Comparison of ENCODE assay signal across 1 cellular context in the genomic region with DNA sequence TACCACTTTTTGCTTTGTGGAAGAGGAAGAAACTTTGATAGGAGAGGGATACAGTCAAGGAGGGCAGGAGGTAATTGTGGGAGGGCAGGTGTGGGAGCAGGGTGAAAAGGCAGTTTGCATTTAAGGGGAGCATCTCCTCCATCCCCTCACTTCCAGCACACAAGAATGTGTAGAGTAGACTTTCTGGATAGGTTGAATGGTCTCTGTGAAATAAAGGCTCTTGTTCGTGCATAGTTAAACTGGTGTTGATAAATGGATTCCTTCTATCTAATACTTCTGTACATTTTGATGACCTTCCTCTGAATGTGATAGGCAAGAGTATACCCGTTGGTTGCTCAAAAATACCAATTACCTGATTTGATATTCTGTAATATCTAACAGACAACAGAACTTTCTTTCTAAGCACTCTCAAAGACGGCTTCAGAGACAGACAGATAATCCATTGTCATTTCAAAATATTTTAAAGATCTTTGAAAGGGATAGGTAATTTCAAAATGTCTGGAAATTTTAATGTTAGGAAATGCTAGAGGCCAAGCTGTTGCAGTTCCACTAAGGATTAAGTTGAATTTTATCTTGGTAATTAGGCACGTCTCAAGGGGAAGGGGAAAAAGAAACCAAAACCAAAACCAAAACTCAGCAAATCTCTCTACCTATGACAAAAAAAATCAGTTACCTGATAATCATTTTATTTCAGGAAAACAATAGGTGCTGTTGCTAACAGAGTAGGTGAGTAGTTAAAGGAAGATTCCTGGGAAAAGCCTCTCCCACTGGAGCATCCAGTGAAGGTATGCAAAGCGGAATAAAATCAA.
TF ChIP-seq lines count a peak whose summit lies in the region.

No MANE protein-coding gene starts in this region.

TF ChIP-seq in GM23338, 12 proteins besides CTCF, POLR2A, EP300 and RAD21:
- no peak for TF ChIP-seq EZH2phosphoT487 (IDR thresholded peaks at IDR 0.05; ENCODE audit: unreplicated experiment)
- TF ChIP-seq, protein P1, sequence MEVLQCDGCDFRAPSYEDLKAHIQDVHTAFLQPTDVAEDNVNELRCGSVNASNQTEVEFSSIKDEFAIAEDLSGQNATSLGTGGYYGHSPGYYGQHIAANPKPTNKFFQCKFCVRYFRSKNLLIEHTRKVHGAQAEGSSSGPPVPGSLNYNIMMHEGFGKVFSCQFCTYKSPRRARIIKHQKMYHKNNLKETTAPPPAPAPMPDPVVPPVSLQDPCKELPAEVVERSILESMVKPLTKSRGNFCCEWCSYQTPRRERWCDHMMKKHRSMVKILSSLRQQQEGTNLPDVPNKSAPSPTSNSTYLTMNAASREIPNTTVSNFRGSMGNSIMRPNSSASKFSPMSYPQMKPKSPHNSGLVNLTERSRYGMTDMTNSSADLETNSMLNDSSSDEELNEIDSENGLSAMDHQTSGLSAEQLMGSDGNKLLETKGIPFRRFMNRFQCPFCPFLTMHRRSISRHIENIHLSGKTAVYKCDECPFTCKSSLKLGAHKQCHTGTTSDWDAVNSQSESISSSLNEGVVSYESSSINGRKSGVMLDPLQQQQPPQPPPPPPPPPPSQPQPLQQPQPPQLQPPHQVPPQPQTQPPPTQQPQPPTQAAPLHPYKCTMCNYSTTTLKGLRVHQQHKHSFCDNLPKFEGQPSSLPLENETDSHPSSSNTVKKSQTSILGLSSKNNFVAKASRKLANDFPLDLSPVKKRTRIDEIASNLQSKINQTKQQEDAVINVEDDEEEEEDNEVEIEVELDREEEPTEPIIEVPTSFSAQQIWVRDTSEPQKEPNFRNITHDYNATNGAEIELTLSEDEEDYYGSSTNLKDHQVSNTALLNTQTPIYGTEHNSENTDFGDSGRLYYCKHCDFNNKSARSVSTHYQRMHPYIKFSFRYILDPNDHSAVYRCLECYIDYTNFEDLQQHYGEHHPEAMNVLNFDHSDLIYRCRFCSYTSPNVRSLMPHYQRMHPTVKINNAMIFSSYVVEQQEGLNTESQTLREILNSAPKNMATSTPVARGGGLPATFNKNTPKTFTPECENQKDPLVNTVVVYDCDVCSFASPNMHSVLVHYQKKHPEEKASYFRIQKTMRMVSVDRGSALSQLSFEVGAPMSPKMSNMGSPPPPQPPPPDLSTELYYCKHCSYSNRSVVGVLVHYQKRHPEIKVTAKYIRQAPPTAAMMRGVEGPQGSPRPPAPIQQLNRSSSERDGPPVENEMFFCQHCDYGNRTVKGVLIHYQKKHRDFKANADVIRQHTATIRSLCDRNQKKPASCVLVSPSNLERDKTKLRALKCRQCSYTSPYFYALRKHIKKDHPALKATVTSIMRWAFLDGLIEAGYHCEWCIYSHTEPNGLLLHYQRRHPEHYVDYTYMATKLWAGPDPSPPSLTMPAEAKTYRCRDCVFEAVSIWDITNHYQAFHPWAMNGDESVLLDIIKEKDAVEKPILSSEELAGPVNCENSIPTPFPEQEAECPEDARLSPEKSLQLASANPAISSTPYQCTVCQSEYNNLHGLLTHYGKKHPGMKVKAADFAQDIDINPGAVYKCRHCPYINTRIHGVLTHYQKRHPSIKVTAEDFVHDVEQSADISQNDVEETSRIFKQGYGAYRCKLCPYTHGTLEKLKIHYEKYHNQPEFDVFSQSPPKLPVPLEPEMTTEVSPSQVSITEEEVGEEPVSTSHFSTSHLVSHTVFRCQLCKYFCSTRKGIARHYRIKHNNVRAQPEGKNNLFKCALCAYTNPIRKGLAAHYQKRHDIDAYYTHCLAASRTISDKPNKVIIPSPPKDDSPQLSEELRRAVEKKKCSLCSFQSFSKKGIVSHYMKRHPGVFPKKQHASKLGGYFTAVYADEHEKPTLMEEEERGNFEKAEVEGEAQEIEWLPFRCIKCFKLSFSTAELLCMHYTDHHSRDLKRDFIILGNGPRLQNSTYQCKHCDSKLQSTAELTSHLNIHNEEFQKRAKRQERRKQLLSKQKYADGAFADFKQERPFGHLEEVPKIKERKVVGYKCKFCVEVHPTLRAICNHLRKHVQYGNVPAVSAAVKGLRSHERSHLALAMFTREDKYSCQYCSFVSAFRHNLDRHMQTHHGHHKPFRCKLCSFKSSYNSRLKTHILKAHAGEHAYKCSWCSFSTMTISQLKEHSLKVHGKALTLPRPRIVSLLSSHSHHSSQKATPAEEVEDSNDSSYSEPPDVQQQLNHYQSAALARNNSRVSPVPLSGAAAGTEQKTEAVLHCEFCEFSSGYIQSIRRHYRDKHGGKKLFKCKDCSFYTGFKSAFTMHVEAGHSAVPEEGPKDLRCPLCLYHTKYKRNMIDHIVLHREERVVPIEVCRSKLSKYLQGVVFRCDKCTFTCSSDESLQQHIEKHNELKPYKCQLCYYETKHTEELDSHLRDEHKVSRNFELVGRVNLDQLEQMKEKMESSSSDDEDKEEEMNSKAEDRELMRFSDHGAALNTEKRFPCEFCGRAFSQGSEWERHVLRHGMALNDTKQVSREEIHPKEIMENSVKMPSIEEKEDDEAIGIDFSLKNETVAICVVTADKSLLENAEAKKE (CRISPR knock-in tag; IDR thresholded peaks at IDR 0.05) = no peak
- no peak for TF ChIP-seq POLR2AphosphoS5 (IDR thresholded peaks at IDR 0.05; ENCODE audit: low read depth)
- TF ChIP-seq CREB1 (CRISPR knock-in tag; IDR thresholded peaks at IDR 0.05; ENCODE audit: low read depth) = no peak
- no peak for TF ChIP-seq REST (IDR thresholded peaks at IDR 0.05; ENCODE audit: unreplicated experiment)
- TF ChIP-seq STAT1 (IDR thresholded peaks at IDR 0.05; ENCODE audit: unreplicated experiment) = no peak
- TF ChIP-seq ZNF114 (CRISPR knock-in tag; IDR thresholded peaks at IDR 0.05) = no peak
- no peak for TF ChIP-seq JUNB (IDR thresholded peaks at IDR 0.05; ENCODE audit: unreplicated experiment)
- TF ChIP-seq ETS1 (IDR thresholded peaks at IDR 0.05) = no peak
- no peak for TF ChIP-seq NANOG (IDR thresholded peaks at IDR 0.05; ENCODE audit: borderline replicate concordance)
- TF ChIP-seq ZNF331 (CRISPR knock-in tag; IDR thresholded peaks at IDR 0.05; ENCODE audit: low read depth) = no peak
- no peak for TF ChIP-seq EZH2 (IDR thresholded peaks at IDR 0.05; ENCODE audit: low read depth, unreplicated experiment)
